Comparison of ENCODE assay signal across 16 cellular contexts in genomic region chr7:21367081-21367480, GRCh38.
A peak's percentile ranks its signal among the peaks of the same experiment; 100 is the strongest.
DNase-seq lines count a peak whose midpoint lies in the region; ATAC-seq and TF ChIP-seq lines count a peak whose summit lies in the region.
"Had no signal": no experiment of that assay in that cellular context is flagged by ENCODE, and none has a peak within 500 bp of the region (broad histone marks: within the 10 kb centered on the region; RNA-seq: fewer than 3 reads in every experiment).

No MANE protein-coding gene starts in this region.

- H3K36me3 ChIP-seq in body of pancreas (replicated peaks in 1 of 2; ENCODE audit: insufficient read depth in 1 of 2, low read depth in 2 of 2) = no peaks in the 10 kb centered on the region
- no peaks in the 10 kb centered on the region for H3K36me3 ChIP-seq in aorta (ENCODE audit: control insufficient read depth in 1 of 2, insufficient read depth in 2 of 2, low read length in 1 of 2)
- H3K36me3 ChIP-seq: left ventricle myocardium inferior had no signal

- H3K27me3 ChIP-seq in body of pancreas = no peaks in the 10 kb centered on the region
- no peaks in the 10 kb centered on the region for H3K27me3 ChIP-seq in aorta (ENCODE audit: control insufficient read depth in 1 of 2, insufficient read depth in 2 of 2, low read length in 1 of 2)

- DNase-seq in COR-L47 (lab: John Stamatoyannopoulos, UW) (peak; percentile 58), H4 (ENCODE audit: low spot score) (peak; percentile 33), NCI-H345 treated with DMSO at 0.1 percent for 48 hours (lab: John Stamatoyannopoulos, UW; ENCODE audit: unreplicated experiment) (peak; percentile 20), body of pancreas (no peak), aorta (no peak), G401 (ENCODE audit: low spot score) (no peak), foreskin fibroblast (no peak), HFFc6 (no peak)
- DNase-seq: activated CD4-positive, CD25-positive, alpha-beta regulatory T cell; activated CD8-positive, alpha-beta memory T cell treated with anti-CD3 and anti-CD28 coated beads, Interleukin-2, amount 50 U/mL, for 4 hours; activated naive CD4-positive, alpha-beta T cell treated with Interleukin-2 at 50 U/mL for 16 hours; C1 segment of cervical spinal cord; left ventricle myocardium inferior; NCI-H2107; stimulated activated CD4-positive, alpha-beta T cell treated with anti-CD3 and anti-CD28 coated beads, Interleukin-15, amount 100 ng/mL, for 24 hours had no signal

- ATAC-seq in body of pancreas (peak; percentile 24), aorta (ENCODE audit: low FRiP score) (no peak)

- H3K27ac ChIP-seq in body of pancreas (peak overlapping the region in 1 of 4 donors; percentile 40), aorta (ENCODE audit: low read depth in 1 of 2, low read length in 2 of 2) (no peak overlapping the region)
- H3K27ac ChIP-seq: KMS-11, left ventricle myocardium inferior had no signal

- H3K4me3 ChIP-seq in body of pancreas (no peak overlapping the region), aorta (ENCODE audit: low read length in 2 of 2) (no peak overlapping the region), foreskin fibroblast (ENCODE audit: low read depth in 1 of 2, low read length in 2 of 2) (no peak overlapping the region)
- H3K4me3 ChIP-seq: left ventricle myocardium inferior had no signal

- in situ Hi-C loops in G401 (cut with HindIII; ENCODE audit: low sequenced_read_pairs) = no loop called here

- TF ChIP-seq POLR2A in body of pancreas (IDR thresholded peaks at IDR 0.05) = no peak

- no peak overlapping the region for H3K27ac Mint-ChIP-seq in HFFc6

- H3K4me1 Mint-ChIP-seq in HFFc6 (ENCODE audit: low read depth) = no peaks in the 10 kb centered on the region

- no peaks in the 10 kb centered on the region for H3K36me3 Mint-ChIP-seq in HFFc6 (ENCODE audit: low read depth)

- no peaks in the 10 kb centered on the region for H3K27me3 Mint-ChIP-seq in HFFc6 (ENCODE audit: insufficient read depth)

- no peak overlapping the region for H3K4me3 Mint-ChIP-seq in HFFc6

- intact Hi-C loops in body of pancreas (cut with DNase I) (no loop called here), aorta (cut with DNase I) (no loop called here)

- TF ChIP-seq CTCF in body of pancreas (IDR thresholded peaks at IDR 0.05) (no peak), foreskin fibroblast (IDR thresholded peaks at IDR 0.05; ENCODE audit: low read depth, low read length) (no peak), HFFc6 (IDR thresholded peaks at IDR 0.05) (no peak)

- H3K9me3 Mint-ChIP-seq in HFFc6 = no peaks in the 10 kb centered on the region; the same call in 1 of the 2 replicates

- WGBS in body of pancreas, 2 donors = 37 to 46% methylated on average over 3 of the region's 3 CpGs
- WGBS in aorta, 2 donors = 29 to 32% methylated on average over 3 of the region's 3 CpGs

- H3K9me3 ChIP-seq in body of pancreas (no peaks in the 10 kb centered on the region), aorta (ENCODE audit: control insufficient read depth, low read length) (peaks cover 1% of the 10 kb centered on the region)
- H3K9me3 ChIP-seq: left ventricle myocardium inferior had no signal

- H3K4me1 ChIP-seq in body of pancreas = peaks cover 21% of the 10 kb centered on the region
- no peaks in the 10 kb centered on the region for H3K4me1 ChIP-seq in aorta (ENCODE audit: control insufficient read depth in 1 of 2, insufficient read depth in 2 of 2, low read length in 2 of 2)
- H3K4me1 ChIP-seq: left ventricle myocardium inferior had no signal

Comparison
In these comparisons a context has a peak if more than half of its experiments do, and no peak if none do; other contexts are left out.
1. DNase-seq: peak in COR-L47 (single experiment), H4 (single experiment) and NCI-H345 treated with DMSO at 0.1 percent for 48 hours (single experiment); none in body of pancreas (0 of 4), aorta (0 of 2), G401 (single experiment), foreskin fibroblast (0 of 2) and HFFc6 (single experiment).